In the genomic region with DNA sequence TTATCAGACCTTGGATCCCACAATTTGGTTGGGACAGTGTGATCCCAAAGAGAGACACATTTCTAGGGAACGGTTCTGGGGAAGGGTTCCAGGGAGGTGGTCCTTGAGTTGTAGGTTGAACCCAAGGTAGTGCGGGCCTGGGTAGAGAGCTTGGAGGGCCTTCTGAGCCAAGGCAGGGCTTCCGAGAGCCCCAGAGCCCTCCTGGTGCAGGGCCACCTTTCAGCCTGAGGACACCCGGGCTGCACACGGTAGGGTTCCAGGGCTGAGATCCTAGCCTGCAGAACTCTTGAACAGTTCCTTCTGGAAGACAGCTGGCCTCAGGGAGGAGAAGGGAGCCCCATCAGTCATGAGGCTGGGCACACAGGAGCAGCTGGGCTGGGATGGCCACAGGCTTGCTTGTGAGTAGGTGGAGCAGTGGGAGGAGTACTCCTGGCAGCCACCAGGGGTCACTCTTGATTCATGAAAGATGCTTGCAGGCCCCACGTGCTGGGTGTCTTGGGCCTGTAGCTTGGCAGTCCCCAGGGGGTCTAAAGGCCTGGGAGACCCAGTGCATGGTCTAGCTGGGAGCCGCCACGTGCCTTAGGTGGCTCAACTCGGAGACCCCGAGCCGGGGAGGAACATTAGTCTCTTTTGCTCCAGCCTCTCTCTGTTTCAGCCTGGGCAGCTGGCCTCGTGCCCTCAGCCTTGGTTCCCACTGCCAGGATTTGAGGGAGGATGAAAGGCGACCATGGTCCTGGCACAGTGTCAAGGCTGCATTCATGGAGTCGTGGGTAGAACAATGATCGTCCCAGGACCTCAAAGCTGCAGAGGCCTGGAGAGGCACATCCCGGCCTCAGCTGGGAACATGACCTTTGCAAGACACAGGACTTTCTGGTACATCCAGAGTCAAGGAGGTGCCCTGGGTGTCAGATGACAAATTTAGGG, we compare ENCODE assay signal across 8 cellular contexts.
DNase-seq lines count a peak whose midpoint lies in the region; ATAC-seq, FAIRE-seq and TF ChIP-seq lines count a peak whose summit lies in the region.

No MANE protein-coding gene starts in this region.

- H4K91ac ChIP-seq in H1 (replicated peaks; ENCODE audit: insufficient read length, low read length): peak overlapping the region; percentile 95

- no peak overlapping the region for H3K4me2 ChIP-seq in H1 (ENCODE audit: insufficient read depth in 1 of 2, low read depth in 2 of 2, low read length in 2 of 2)

- H3K27me3 Mint-ChIP-seq in CD4-positive, CD25-positive, alpha-beta regulatory T cell: peaks cover 5% of the 10 kb centered on the region
- H3K27me3 Mint-ChIP-seq in activated CD4-positive, alpha-beta memory T cell treated with anti-CD3 and anti-CD28 coated beads for 36 hours: peaks cover 4% of the 10 kb centered on the region

- H3K4me1 ChIP-seq in CD4-positive, CD25-positive, alpha-beta regulatory T cell (ENCODE audit: control insufficient read depth, insufficient read depth, low read length, poor library complexity, severe bottlenecking): no peaks in the 10 kb centered on the region
- no peaks in the 10 kb centered on the region for H3K4me1 ChIP-seq in H1 (replicated peaks in 1 of 4; ENCODE audit: control insufficient read depth in 3 of 4, insufficient read depth in 4 of 4, low read length in 3 of 4)

- no peak overlapping the region for H3K27ac Mint-ChIP-seq in CD4-positive, CD25-positive, alpha-beta regulatory T cell
- no peak overlapping the region for H3K27ac Mint-ChIP-seq in activated CD4-positive, alpha-beta memory T cell treated with anti-CD3 and anti-CD28 coated beads for 36 hours

- no peak overlapping the region; the same call in 1 of the 2 replicates for H3K18ac ChIP-seq in H1 (ENCODE audit: extremely low read depth, low read length)

- H3K4me1 Mint-ChIP-seq in CD4-positive, CD25-positive, alpha-beta regulatory T cell: no peaks in the 10 kb centered on the region
- H3K4me1 Mint-ChIP-seq in activated CD4-positive, alpha-beta memory T cell treated with anti-CD3 and anti-CD28 coated beads for 36 hours (ENCODE audit: low read depth): no peaks in the 10 kb centered on the region

- peak; percentile 77 to 95 (median 89) for TF ChIP-seq CTCF in H1 (IDR thresholded peaks at IDR 0.05; ENCODE audit: control extremely low read depth in 1 of 3, insufficient read depth in 1 of 3, low read depth in 1 of 3, low read length in 3 of 3)

- POLR2A ChIA-PET in activated CD4-positive, alpha-beta memory T cell treated with anti-CD3 and anti-CD28 coated beads for 36 hours (lab: Charles Lee): no interaction called here
- POLR2A ChIA-PET in H1 (lab: Charles Lee; ENCODE audit: partially characterized antibody): interaction anchor here (0.6 to 1.8 kb wide), 3 partner anchors 12 to 71 kb away, joined by 3 to 15 read pairs (median 3); no protein-coding TSS in a partner anchor

- peak overlapping the region; percentile 91; the same call in 1 of the 2 replicates for H2BK20ac ChIP-seq in H1 (ENCODE audit: low read length)

- H2BK120ac ChIP-seq in H1 (replicated peaks; ENCODE audit: low read depth, low read length): peak overlapping the region; percentile 55

- H3K27ac ChIP-seq in CD4-positive, CD25-positive, alpha-beta regulatory T cell (ENCODE audit: insufficient read depth, low read length, poor library complexity, severe bottlenecking): no peak overlapping the region
- no peak overlapping the region for H3K27ac ChIP-seq in H1 (ENCODE audit: low read depth, low read length)

- peak overlapping the region; percentile 56; the same call in 1 of the 2 replicates for H2BK5ac ChIP-seq in H1 (ENCODE audit: low read depth, low read length)

- peak overlapping the region; percentile 97; the same call in 1 of the 2 replicates for H2BK12ac ChIP-seq in H1 (ENCODE audit: low read depth, low read length)

- no peak overlapping the region for H2AFZ ChIP-seq in H1 (ENCODE audit: low read length)

- peaks cover 2% of the 10 kb centered on the region for H3K27me3 ChIP-seq in CD4-positive, CD25-positive, alpha-beta regulatory T cell (ENCODE audit: control insufficient read depth, insufficient read depth, low read length)
- peaks cover 0 to 5% (median 0%) of the 10 kb centered on the region in 4 experiments; a peak in 2 of 7 replicates for H3K27me3 ChIP-seq in H1 (replicated peaks in 1 of 4; ENCODE audit: control insufficient read depth in 3 of 4, extremely low read depth in 1 of 4, insufficient read depth in 3 of 4, low read length in 3 of 4)

- H3K4me3 Mint-ChIP-seq in CD4-positive, CD25-positive, alpha-beta regulatory T cell: no peak overlapping the region
- no peak overlapping the region for H3K4me3 Mint-ChIP-seq in activated CD4-positive, alpha-beta memory T cell treated with anti-CD3 and anti-CD28 coated beads for 36 hours

- H4K20me1 ChIP-seq in H1 (replicated peaks in 1 of 2; ENCODE audit: control insufficient read depth in 1 of 2, insufficient read depth in 2 of 2, low read length in 2 of 2): peaks cover 0 to 5% of the 10 kb centered on the region in 2 experiments

- H2BK15ac ChIP-seq in H1 (ENCODE audit: low read length): peak overlapping the region; percentile 97; the same call in 1 of the 2 replicates

- DNase-seq in CD4-positive, CD25-positive, alpha-beta regulatory T cell: peak; percentile 11 to 61 (median 36)
- DNase-seq in NCI-H69 (lab: John Stamatoyannopoulos, UW) (peak; percentile 83), H1 (ENCODE audit: low read depth in 1 of 2, low spot score in 2 of 2) (peak; percentile 77 to 91), midbrain (lab: John Stamatoyannopoulos, UW) (peak; percentile 70)
- DNase-seq in activated CD4-positive, alpha-beta memory T cell treated with anti-CD3 and anti-CD28 coated beads for 36 hours: peak; percentile 67
- DNase-seq in stimulated activated CD8-positive, alpha-beta memory T cell treated with anti-CD3 and anti-CD28 coated beads, Interleukin-4, amount 100 ng/mL, for 4 hours (ENCODE audit: low read depth in 2 of 2, low spot score in 1 of 2): peak; percentile 15 to 18

- H3K36me3 ChIP-seq in CD4-positive, CD25-positive, alpha-beta regulatory T cell (ENCODE audit: control insufficient read depth, insufficient read depth, low read length): no peaks in the 10 kb centered on the region
- no peaks in the 10 kb centered on the region for H3K36me3 ChIP-seq in H1 (ENCODE audit: control insufficient read depth in 2 of 4, insufficient read depth in 4 of 4, low read length in 3 of 4)

- peak; percentile 84 for FAIRE-seq in H1 (lab: Jason Lieb, UNC)

- no peaks in the 10 kb centered on the region for H3K79me2 ChIP-seq in H1 (ENCODE audit: control insufficient read depth in 1 of 2, insufficient read depth in 2 of 2, low read length in 2 of 2)

- H3K9ac ChIP-seq in H1 (replicated peaks in 1 of 4; ENCODE audit: extremely low read depth in 1 of 4, low read depth in 3 of 4, low read length in 3 of 4): no peak overlapping the region

- peak; percentile 31 to 34 for ATAC-seq in CD4-positive, CD25-positive, alpha-beta regulatory T cell (ENCODE audit: low read depth in 2 of 2)
- ATAC-seq in GM19351 (IDR thresholded peaks at IDR 0.05; ENCODE audit: unreplicated experiment): peak; percentile 99
- ATAC-seq in HG03469 (IDR thresholded peaks at IDR 0.05; ENCODE audit: unreplicated experiment): peak; percentile 91

- no peaks in the 10 kb centered on the region for H3K36me3 Mint-ChIP-seq in CD4-positive, CD25-positive, alpha-beta regulatory T cell
- no peaks in the 10 kb centered on the region for H3K36me3 Mint-ChIP-seq in activated CD4-positive, alpha-beta memory T cell treated with anti-CD3 and anti-CD28 coated beads for 36 hours

- H2AK5ac ChIP-seq in H1 (ENCODE audit: low read depth, low read length): no peak overlapping the region

- TF ChIP-seq POLR2A in H1 (IDR thresholded peaks at IDR 0.05; ENCODE audit: control extremely low read depth in 1 of 2, low read depth in 2 of 2, low read length in 2 of 2): no peak

- H3K9me3 Mint-ChIP-seq in CD4-positive, CD25-positive, alpha-beta regulatory T cell: peaks cover 0 to 8% (median 2%) of the 10 kb centered on the region in 7 donors
- peaks cover 3% of the 10 kb centered on the region for H3K9me3 Mint-ChIP-seq in activated CD4-positive, alpha-beta memory T cell treated with anti-CD3 and anti-CD28 coated beads for 36 hours

- H3K4me3 ChIP-seq in CD4-positive, CD25-positive, alpha-beta regulatory T cell (ENCODE audit: low read depth, low read length): no peak overlapping the region
- H3K4me3 ChIP-seq in H1 (ENCODE audit: extremely low read depth in 1 of 4, insufficient read depth in 2 of 4, low read depth in 3 of 4, low read length in 4 of 4): no peak overlapping the region

- no peak overlapping the region; the same call in none of the 2 replicates for H4K8ac ChIP-seq in H1 (ENCODE audit: extremely low read depth, insufficient read depth, low read length)

- H3K23me2 ChIP-seq in H1 (ENCODE audit: low read depth, low read length): peaks cover 3% of the 10 kb centered on the region

- H3K79me1 ChIP-seq in H1 (ENCODE audit: low read depth, low read length): no peaks in the 10 kb centered on the region

- H3K23ac ChIP-seq in H1 (ENCODE audit: insufficient read length): no peak overlapping the region

- H4K5ac ChIP-seq in H1 (ENCODE audit: insufficient read length, low read depth, low read length): no peak overlapping the region

- intact Hi-C loops in activated CD4-positive, alpha-beta memory T cell treated with anti-CD3 and anti-CD28 coated beads for 36 hours (cut with micrococcal nuclease): no loop called here

- no peak overlapping the region for H3K14ac ChIP-seq in H1 (ENCODE audit: insufficient read length)

- TF ChIP-seq RAD21 in H1 (IDR thresholded peaks at IDR 0.05 in 1 of 2, conservative IDR thresholded peaks at IDR 0.05 in 1 of 2; ENCODE audit: low read depth in 2 of 2, low read length in 2 of 2): peak; percentile 96 to 97

- CTCF ChIA-PET in activated CD4-positive, alpha-beta memory T cell treated with anti-CD3 and anti-CD28 coated beads for 36 hours (lab: Charles Lee): interaction anchor here (0.6 to 2.0 kb wide), 7 partner anchors 8 to 247 kb away, joined by 3 to 7 read pairs (median 3); no protein-coding TSS in a partner anchor
- CTCF ChIA-PET in H1 (lab: Charles Lee; ENCODE audit: partially characterized antibody): interaction anchor here (0.5 to 2.6 kb wide), 38 partner anchors 9 to 1354 kb away, joined by 3 to 13 read pairs (median 3); no protein-coding TSS in a partner anchor

- H3K56ac ChIP-seq in H1 (replicated peaks; ENCODE audit: insufficient read length, low read depth, low read length): no peak overlapping the region

- TF ChIP-seq EP300 in H1 (IDR thresholded peaks at IDR 0.05; ENCODE audit: borderline replicate concordance in 1 of 2, low read depth in 2 of 2, low read length in 2 of 2): no peak

- no peaks in the 10 kb centered on the region for H3K9me3 ChIP-seq in CD4-positive, CD25-positive, alpha-beta regulatory T cell (ENCODE audit: control insufficient read depth in 2 of 2, low read length in 2 of 2)
- H3K9me3 ChIP-seq in H1 (ENCODE audit: insufficient read depth in 2 of 2, low read depth in 1 of 2, low read length in 1 of 2): peaks cover 4 to 9% of the 10 kb centered on the region in 2 experiments; a peak in 3 of 4 replicates

- 68% methylated on average over 15 of the region's 16 CpGs; no CpG with 5 or more reads in 1 of the 2 experiments for WGBS in H1 (ENCODE audit: extremely low coverage in 1 of 2, insufficient coverage in 1 of 2, insufficient read length in 1 of 2, insufficient replicate concordance in 2 of 2, low coverage in 1 of 2, low lambda C conversion rate in 2 of 2, missing lambda C conversion rate in 1 of 2), 2 experiments

- H3K4ac ChIP-seq in H1 (replicated peaks; ENCODE audit: insufficient read length, low read depth, low read length): peak overlapping the region; percentile 36

Comparison
In these comparisons a context has a peak if more than half of its experiments do, and no peak if none do; other contexts are left out.
1. ATAC-seq: peak in every context shown above with its lines; median percentile 99 in GM19351; 91 in HG03469; 32 in CD4-positive, CD25-positive, alpha-beta regulatory T cell.
2. DNase-seq: peak in every context shown above with its lines; median percentile 84 in H1; 83 in NCI-H69; 70 in midbrain; 67 in activated CD4-positive, alpha-beta memory T cell treated with anti-CD3 and anti-CD28 coated beads for 36 hours; 36 in CD4-positive, CD25-positive, alpha-beta regulatory T cell; 16 in stimulated activated CD8-positive, alpha-beta memory T cell treated with anti-CD3 and anti-CD28 coated beads, Interleukin-4, amount 100 ng/mL, for 4 hours.